ENCODE assay signal across 8 cellular contexts in the genomic region with DNA sequence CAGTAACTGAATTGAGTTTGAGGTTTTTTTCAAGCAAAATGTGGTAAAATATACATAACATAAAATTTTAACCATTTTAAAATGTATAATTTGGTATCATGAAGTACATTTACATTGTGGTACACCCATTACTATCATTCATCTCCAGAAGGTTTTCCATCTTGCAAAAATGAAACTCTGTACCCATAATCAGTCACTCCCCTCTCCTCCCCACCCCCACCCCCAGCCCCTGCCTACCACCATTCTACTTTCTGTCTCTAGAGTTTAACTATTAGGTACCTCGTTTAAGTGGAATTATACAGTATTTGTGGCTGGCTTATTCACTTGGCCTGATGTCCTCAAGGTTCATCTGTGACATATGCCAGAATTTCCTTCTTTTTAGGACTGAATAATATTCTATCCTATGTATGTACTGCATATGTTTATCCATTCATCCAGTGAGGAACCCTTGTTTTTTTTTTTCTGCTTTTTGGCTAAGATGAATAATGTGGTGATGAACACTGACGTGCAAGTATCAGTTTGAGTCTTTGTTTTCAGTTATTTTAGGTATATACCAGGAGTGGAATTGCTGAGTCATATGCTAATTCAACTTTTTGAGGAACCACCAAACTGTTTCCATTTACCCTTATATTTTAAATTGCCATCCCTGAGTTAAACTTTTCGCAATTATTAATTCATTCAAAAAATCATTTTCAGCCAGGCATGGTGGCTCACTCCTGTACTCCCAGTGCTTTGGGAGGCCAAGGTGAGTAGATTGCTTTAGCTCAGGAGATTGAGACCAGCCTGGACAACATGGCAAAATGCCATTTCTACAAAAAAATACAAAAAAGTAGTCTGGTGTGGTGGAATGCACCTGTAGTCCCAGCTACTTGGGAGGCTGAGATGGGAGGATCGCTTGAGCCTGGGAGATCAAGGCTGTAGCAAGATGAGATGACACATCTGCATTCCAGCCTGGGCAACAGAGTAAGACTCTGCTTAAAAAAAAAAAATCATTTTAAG.
DNase-seq lines count a peak whose midpoint lies in the region; ATAC-seq and TF ChIP-seq lines count a peak whose summit lies in the region.

No MANE protein-coding gene starts in this region.

- no peak for DNase-seq in CD14-positive monocyte (ENCODE audit: low spot score)
- DNase-seq in activated T-cell treated with anti-CD3 and anti-CD28 coated beads, Interleukin-2, amount 50 U/mL, for 72 hours: no peak
- peak; percentile 31 for DNase-seq in stimulated activated CD8-positive, alpha-beta memory T cell treated with anti-CD3 and anti-CD28 coated beads, Interleukin-4, amount 100 ng/mL, for 48 hours
- no peak for DNase-seq in inferior parietal cortex (ENCODE audit: extremely low spot score)
- DNase-seq in transverse colon: no peak
- DNase-seq in iPS-NIHi7 (ENCODE audit: extremely low spot score): no peak

- no peak overlapping the region for H3K4me3 ChIP-seq in transverse colon

- H3K4me1 Mint-ChIP-seq in CD14-positive monocyte: peaks cover 51% of the 10 kb centered on the region
- peaks cover 76% of the 10 kb centered on the region for H3K4me1 Mint-ChIP-seq in activated T-cell treated with anti-CD3 and anti-CD28 coated beads, Interleukin-2, amount 50 U/mL, for 72 hours (ENCODE audit: low read depth)

- H3K27ac Mint-ChIP-seq in CD14-positive monocyte: peak overlapping the region; percentile 81 to 93 (median 89)
- H3K27ac Mint-ChIP-seq in activated T-cell treated with anti-CD3 and anti-CD28 coated beads, Interleukin-2, amount 50 U/mL, for 72 hours: peak overlapping the region; percentile 100

- intact Hi-C loops in CD14-positive monocyte (cut with micrococcal nuclease) (loop anchor here (5.0 to 10.0 kb wide), 3 partner anchors 47 to 57 kb away; no protein-coding TSS in a partner anchor), transverse colon (cut with DNase I; ENCODE audit: low total_unique reads) (loop anchor here (10.0 kb wide), 1 partner anchor 60 kb away; a partner anchor contains a TSS)

- H3K27ac ChIP-seq in transverse colon: peak overlapping the region in 1 of 4 donors; percentile 14

- H3K4me1 ChIP-seq in transverse colon: peaks cover 25 to 60% (median 34%) of the 10 kb centered on the region in 4 donors

- ATAC-seq in GM19455 (IDR thresholded peaks at IDR 0.05; ENCODE audit: unreplicated experiment): peak; percentile 82
- ATAC-seq in HG03442 (IDR thresholded peaks at IDR 0.05; ENCODE audit: unreplicated experiment): peak; percentile 82
- peak; percentile 74 to 79 for ATAC-seq in activated T-cell treated with anti-CD3 and anti-CD28 coated beads, Interleukin-2, amount 50 U/mL, for 72 hours (replicated peaks in 1 of 2)

- WGBS in transverse colon (ENCODE audit: low coverage in 1 of 2), 2 donors: 64 to 72% methylated on average over 3 to 4 of the region's 4 CpGs

- peak overlapping the region in 1 of 2 donors; percentile 35 for H3K4me3 Mint-ChIP-seq in CD14-positive monocyte
- peak overlapping the region; percentile 71 to 88 for H3K4me3 Mint-ChIP-seq in activated T-cell treated with anti-CD3 and anti-CD28 coated beads, Interleukin-2, amount 50 U/mL, for 72 hours

- peaks cover 63 to 65% of the 10 kb centered on the region in 2 donors for H3K36me3 Mint-ChIP-seq in CD14-positive monocyte
- H3K36me3 Mint-ChIP-seq in activated T-cell treated with anti-CD3 and anti-CD28 coated beads, Interleukin-2, amount 50 U/mL, for 72 hours (ENCODE audit: insufficient read depth in 2 of 2): peaks cover 10 to 37% of the 10 kb centered on the region in 2 donors

- H3K9me3 ChIP-seq in transverse colon: no peaks in the 10 kb centered on the region

- no peaks in the 10 kb centered on the region for H3K27me3 ChIP-seq in transverse colon

- in situ Hi-C loops in transverse colon (cut with MboI; ENCODE audit: low pct_ligation_motif_present in 1 of 4, low pct_unique_long_range_greater_than_20kb in 1 of 4, low sequenced_read_pairs in 3 of 4): no loop called here

- H3K9me3 Mint-ChIP-seq in CD14-positive monocyte: peaks cover 0 to 1% (median 0%) of the 10 kb centered on the region in 7 donors
- peaks cover 0 to 2% of the 10 kb centered on the region in 2 donors for H3K9me3 Mint-ChIP-seq in activated T-cell treated with anti-CD3 and anti-CD28 coated beads, Interleukin-2, amount 50 U/mL, for 72 hours

- H3K36me3 ChIP-seq in transverse colon: peaks cover 0 to 3% (median 0%) of the 10 kb centered on the region in 4 donors

- TF ChIP-seq EP300 in transverse colon (IDR thresholded peaks at IDR 0.05; ENCODE audit: low read depth): no peak

- H3K27me3 Mint-ChIP-seq in CD14-positive monocyte (ENCODE audit: low read depth in 3 of 3): no peaks in the 10 kb centered on the region
- no peaks in the 10 kb centered on the region for H3K27me3 Mint-ChIP-seq in activated T-cell treated with anti-CD3 and anti-CD28 coated beads, Interleukin-2, amount 50 U/mL, for 72 hours (ENCODE audit: low read depth)

- TF ChIP-seq CTCF in CD14-positive monocyte (IDR thresholded peaks at IDR 0.05) (no peak), transverse colon (IDR thresholded peaks at IDR 0.05) (no peak)

- TF ChIP-seq POLR2A in transverse colon (IDR thresholded peaks at IDR 0.05): no peak
